Comparison of ENCODE assay signal across 12 cellular contexts in the genomic region with DNA sequence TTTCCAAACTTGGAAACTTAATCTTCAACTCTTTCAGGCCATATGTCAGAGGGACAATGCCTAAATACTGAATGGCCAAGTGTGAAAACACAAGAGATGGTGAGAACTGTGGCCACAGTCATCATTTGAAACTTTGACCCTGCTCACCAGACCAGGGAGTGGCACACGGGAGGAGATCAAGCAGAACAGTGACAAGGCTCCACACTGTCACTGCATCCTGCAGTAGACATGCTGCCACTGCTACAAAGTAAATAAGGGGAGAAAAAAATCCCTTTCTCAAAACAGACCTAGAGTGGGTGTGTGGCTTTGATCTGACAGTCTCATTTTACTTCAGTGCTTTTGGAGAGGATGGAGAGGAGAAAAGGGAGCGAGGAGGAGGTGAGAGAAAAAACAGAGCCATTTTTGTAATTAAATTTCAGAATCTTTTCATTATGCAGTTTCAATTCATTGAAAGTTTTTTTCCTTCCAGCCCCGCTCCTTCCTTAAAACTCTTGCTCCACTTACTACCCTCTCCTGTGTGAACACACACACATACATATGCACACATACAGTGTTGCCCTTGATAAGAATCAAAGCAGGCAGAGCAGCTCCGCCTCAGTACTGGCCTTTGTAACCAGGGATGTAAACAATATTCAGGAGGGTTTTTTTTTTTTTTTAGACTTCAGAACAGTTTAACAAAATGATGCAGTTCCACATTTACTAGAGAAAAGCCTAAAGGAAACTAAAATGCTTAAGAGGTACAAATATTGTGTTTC. TPM values are rescaled to one million over a fixed set of nuclear protein-coding genes. Genes with fewer than 3 reads are reported as not detected.
DNase-seq lines count a peak whose midpoint lies in the region; ATAC-seq, FAIRE-seq and TF ChIP-seq lines count a peak whose summit lies in the region.
"Had no signal": no experiment of that assay in that cellular context is flagged by ENCODE, and none has a peak within 500 bp of the region (broad histone marks: within the 10 kb centered on the region; RNA-seq: fewer than 3 reads in every experiment).

No MANE protein-coding gene starts in this region.

- peak; percentile 36 for DNase-seq in GM20000 (ENCODE audit: low spot score)
- peak; percentile 80 for DNase-seq in GM12878 (ENCODE audit: low read depth, low spot score)
- DNase-seq in HEK293T (ENCODE audit: extremely low spot score), result no peak
- no peak for DNase-seq in GM03348 (ENCODE audit: low spot score)
- DNase-seq in CD1c-positive myeloid dendritic cell (ENCODE audit: extremely low spot score), result no peak
- no peak for DNase-seq in hypothalamus (lab: John Stamatoyannopoulos, UW)
- DNase-seq: NCI-H524, T-helper 1 cell had no signal

- intact Hi-C loops in GM12878 (cut with micrococcal nuclease; ENCODE audit: unreplicated experiment), result loop anchor here (1.0 kb wide), 3 partner anchors 20 to 110 kb away; no protein-coding TSS in a partner anchor

- no peaks in the 10 kb centered on the region for H3K27me3 ChIP-seq in GM12878 (replicated peaks in 1 of 2; ENCODE audit: control insufficient read depth in 2 of 2, insufficient read depth in 2 of 2, low read length in 1 of 2)

- H3K9ac ChIP-seq in GM12878 (ENCODE audit: control insufficient read depth, insufficient read depth, low read length), result no peak overlapping the region

- WGBS in GM12878 (ENCODE audit: insufficient coverage, insufficient replicate concordance, low lambda C conversion rate, missing lambda C conversion rate), result 8% methylated on average over 4 of the region's 4 CpGs

- in situ Hi-C loops in GM12878 (cut with MboI), result loop anchor here (5.0 kb wide), 1 partner anchor 109 kb away; no protein-coding TSS in a partner anchor

- ATAC-seq in GM18858 (IDR thresholded peaks at IDR 0.05; ENCODE audit: unreplicated experiment), result peak; percentile 95
- ATAC-seq in HG03025 (IDR thresholded peaks at IDR 0.05; ENCODE audit: low FRiP score, unreplicated experiment), result peak; percentile 84
- ATAC-seq in GM12878, result peak; percentile 95
- ATAC-seq: natural killer cell treated with Interleukin-12 subunit alpha and Interleukin-12 subunit beta and Interleukin-15 and Interleukin-18, amount 100 ng/mL, for 72 hours had no signal

- RAD21 ChIA-PET in GM12878 (lab: Charles Lee; ENCODE audit: unreplicated experiment), result interaction anchor here (5.0 kb wide), 1 partner anchor 110 kb away, joined by 36 read pairs; no protein-coding TSS in a partner anchor

- BruUV-seq in GM12878 (replicated peaks; lab: Mats Ljungman, UMichigan), result no TSS peak

- no peaks in the 10 kb centered on the region for H3K9me3 ChIP-seq in GM12878 (replicated peaks; ENCODE audit: control insufficient read depth, insufficient read depth, low read length)

- POLR2A ChIA-PET in GM12878 (lab: Charles Lee), result interaction anchor here (0.9 to 1.1 kb wide), 2 partner anchors 109 to 110 kb away, joined by 3 read pairs; no protein-coding TSS in a partner anchor
- POLR2A ChIA-PET in HEK293T (lab: Yijun Ruan, JAX), result no interaction called here

- peak overlapping the region; percentile 20 for H3K4me2 ChIP-seq in GM12878 (ENCODE audit: control insufficient read depth, insufficient read depth)

- peak overlapping the region; percentile 45 for H3K27ac ChIP-seq in GM12878 (ENCODE audit: control insufficient read depth, insufficient read depth)

- H3K79me2 ChIP-seq in GM12878 (ENCODE audit: control insufficient read depth, insufficient read depth, low read length), result peaks cover 4% of the 10 kb centered on the region; the same call in 1 of the 2 replicates

- no peak overlapping the region for H2AFZ ChIP-seq in GM12878 (ENCODE audit: control insufficient read depth, low read depth, low read length)

- TF ChIP-seq CTCF in GM20000 (IDR thresholded peaks at IDR 0.05; ENCODE audit: extremely low read depth, missing control alignments), result no peak
- no peak for TF ChIP-seq CTCF in GM12878 (IDR thresholded peaks at IDR 0.05 in 2 of 3, conservative IDR thresholded peaks at IDR 0.05 in 1 of 3; ENCODE audit: control insufficient read depth in 2 of 3, extremely low read depth in 1 of 3, insufficient read depth in 1 of 3, low read depth in 3 of 3, low read length in 3 of 3)

- peak; percentile 27; the same call in 1 of the 2 replicates for TF ChIP-seq RAD21 in GM12878 (IDR thresholded peaks at IDR 0.05; ENCODE audit: insufficient read depth, low read depth, low read length)

- no peak for TF ChIP-seq EP300 in GM12878 (IDR thresholded peaks at IDR 0.05; ENCODE audit: borderline replicate concordance in 1 of 2, control insufficient read depth in 1 of 2, low read depth in 2 of 2, low read length in 2 of 2)

- H3K36me3 ChIP-seq in GM12878 (ENCODE audit: control insufficient read depth in 2 of 2, insufficient read depth in 2 of 2, low read length in 1 of 2), result no peaks in the 10 kb centered on the region; a peak in 1 of 4 replicates

- CTCF ChIA-PET in GM12878 (lab: Yijun Ruan, JAX), result interaction anchor here (1.4 to 1.6 kb wide), 2 partner anchors 34 to 261 kb away, joined by 3 to 7 read pairs; partner anchors contain the start of gene NEXMIF
- CTCF ChIA-PET in HEK293T (lab: Yijun Ruan, JAX), result no interaction called here

- H4K20me1 ChIP-seq in GM12878 (ENCODE audit: control insufficient read depth, insufficient read depth), result no peaks in the 10 kb centered on the region

- SMC1A ChIA-PET in GM12878 (lab: Charles Lee; ENCODE audit: uncharacterized antibody, unreplicated experiment), result interaction anchor here (0.7 to 1.8 kb wide), 3 partner anchors 11 to 112 kb away, joined by 3 to 9 read pairs (median 6); no protein-coding TSS in a partner anchor

- FAIRE-seq in GM12878 (lab: Jason Lieb, UNC), result peak; percentile 27

- H3K4me3 ChIP-seq in GM12878, result no peak overlapping the region

- no peak for TF ChIP-seq POLR2A in GM12878 (IDR thresholded peaks at IDR 0.05; ENCODE audit: low read depth, low read length)

- H3K4me1 ChIP-seq in GM12878 (ENCODE audit: control insufficient read depth, insufficient read depth, low read length), result no peaks in the 10 kb centered on the region

TF ChIP-seq in GM12878, 131 proteins besides CTCF, POLR2A, EP300 and RAD21 (continues in another document):
- TF ChIP-seq SREBF1 (IDR thresholded peaks at IDR 0.05; ENCODE audit: low read length) (no peak), FOS (IDR thresholded peaks at IDR 0.05; ENCODE audit: borderline replicate concordance, extremely low read depth, insufficient read length) (no peak), HCFC1 (IDR thresholded peaks at IDR 0.05; ENCODE audit: low read length) (no peak), IKZF1 (conservative IDR thresholded peaks at IDR 0.05) (peak; percentile 66)

TF ChIP-seq in HEK293T, 16 proteins besides CTCF, POLR2A, EP300 and RAD21:
- TF ChIP-seq LEF1 (IDR thresholded peaks at IDR 0.05; ENCODE audit: borderline replicate concordance) (no peak), HDGF (IDR thresholded peaks at IDR 0.05; ENCODE audit: borderline replicate concordance) (no peak), SUZ12 (IDR thresholded peaks at IDR 0.05) (no peak), SP1 (IDR thresholded peaks at IDR 0.05) (no peak), ZNF384 (IDR thresholded peaks at IDR 0.05) (no peak), ELF4 (IDR thresholded peaks at IDR 0.05) (no peak), L3MBTL2 (conservative IDR thresholded peaks at IDR 0.05) (no peak), FOXK2 (IDR thresholded peaks at IDR 0.05) (no peak), TARDBP (IDR thresholded peaks at IDR 0.05) (no peak), FOXA1 (IDR thresholded peaks at IDR 0.05) (no peak), FOXM1 (IDR thresholded peaks at IDR 0.05; ENCODE audit: borderline replicate concordance) (no peak), NFRKB (IDR thresholded peaks at IDR 0.05) (no peak), BHLHE40 (IDR thresholded peaks at IDR 0.05; ENCODE audit: borderline replicate concordance) (no peak), PKNOX1 (IDR thresholded peaks at IDR 0.05) (no peak), CTBP1 (IDR thresholded peaks at IDR 0.05; ENCODE audit: borderline replicate concordance) (no peak), ARNT (IDR thresholded peaks at IDR 0.05) (no peak)

RNA-seq across cellular contexts. Expression of gene NEXMIF, which starts 34.4 kb away (rescaled TPM):
- 54.3 and 56.5 TPM in 2 replicates for total RNA-seq in GM12878 (2013; cell fraction: nucleolus; rRNA removed)
- 6.5 and 7.4 TPM in 2 replicates for total RNA-seq in GM12878 (2014; rRNA removed)
- 6.8 and 7.3 TPM in 2 replicates for total RNA-seq in GM12878 (2014; rRNA removed; fragmentation: Illumina TruSeq; extraction: Trizol)
- total RNA-seq in GM12878 (2021), result 7.2 and 7.4 TPM in 2 replicates
- polyA plus RNA-seq in GM12878 (2011; ENCODE audit: low read depth), result 0.91 TPM
- 10.4 and 13.2 TPM in 2 replicates for polyA plus RNA-seq in GM12878 (2011; rRNA removed)
- 4.5 and 5.8 TPM in 2 replicates for polyA plus RNA-seq in GM12878 (2011; cell fraction: cytosol; rRNA removed)
- 10.8 and 14.1 TPM in 2 replicates for polyA plus RNA-seq in GM12878 (2011; cell fraction: nucleus; rRNA removed)
- polyA plus RNA-seq in GM12878 (2012), result 1.6 and 2.7 TPM in 2 replicates
- polyA plus RNA-seq in GM12878 (2014; fragmentation: Illumina TruSeq; extraction: Trizol), result 5.3 and 7.4 TPM in 2 replicates
- polyA plus RNA-seq in GM12878 (2014; fragmentation: Nextera tagmentation; extraction: Ambion mirVana), result under 1 TPM; 0.75 to 1.00 TPM
- 2.5 and 3.3 TPM in 2 replicates for polyA plus RNA-seq in GM12878 (2014; rRNA removed)
- polyA plus RNA-seq in GM12878 (2016; fragmentation: Nextera tagmentation; extraction: Ambion mirVana), result 1 to 10 TPM in 1 of 2 experiments, under 1 TPM in 1; 0.78 to 1.5 TPM
- polyA minus RNA-seq in GM12878 (2011; rRNA and poly(A)+ RNA removed), result 20.5 and 23.7 TPM in 2 replicates
- polyA minus RNA-seq in GM12878 (2011; cell fraction: cytosol; rRNA and poly(A)+ RNA removed), result 6.1 and 8.3 TPM in 2 replicates
- polyA minus RNA-seq in GM12878 (2011; cell fraction: nucleus; rRNA and poly(A)+ RNA removed), result 17.7 and 18.7 TPM in 2 replicates
- total RNA-seq: LHCN-M2; natural killer cell treated with Interleukin-12 subunit alpha and Interleukin-12 subunit beta and Interleukin-15 and Interleukin-18, amount 100 ng/mL, for 72 hours had no signal

Comparison
In these comparisons a context has a peak if more than half of its experiments do, and no peak if none do; other contexts are left out.
1. DNase-seq: peak in GM20000 (single experiment) and GM12878 (single experiment); none in HEK293T (single experiment), GM03348 (single experiment), CD1c-positive myeloid dendritic cell (single experiment) and hypothalamus (0 of 51).
2. Peak in every context shown above with its lines, with median percentiles within 50 percentile points of each other: ATAC-seq.